In the genomic region with DNA sequence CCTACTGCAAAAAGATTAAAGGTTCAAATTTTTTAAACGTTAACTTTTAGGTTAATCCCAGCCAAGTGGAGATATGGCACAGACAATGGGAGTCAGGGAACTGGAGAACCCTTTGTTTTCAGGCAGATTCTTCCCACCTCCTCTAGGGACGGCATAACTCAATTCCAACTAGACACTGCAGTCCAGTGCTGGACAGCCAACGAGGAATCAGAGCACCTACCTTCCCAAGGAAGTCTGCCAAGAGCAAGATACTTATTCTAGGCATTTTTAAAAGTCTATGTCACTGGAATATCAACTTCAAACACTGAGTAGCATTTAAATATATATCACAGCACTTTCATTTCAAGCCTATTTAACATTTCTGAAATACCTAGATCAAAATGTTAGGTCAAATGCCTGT, we compare ENCODE assay signal across 26 cellular contexts. TPM values are rescaled to one million over a fixed set of nuclear protein-coding genes. Genes with fewer than 3 reads are reported as not detected.
DNase-seq lines count a peak whose midpoint lies in the region; ATAC-seq and TF ChIP-seq lines count a peak whose summit lies in the region.
"Had no signal": no experiment of that assay in that cellular context is flagged by ENCODE, and none has a peak within 500 bp of the region (broad histone marks: within the 10 kb centered on the region; RNA-seq: fewer than 3 reads in every experiment).

No MANE protein-coding gene starts in this region.

- H3K9me3 Mint-ChIP-seq in MCF 10A (ENCODE audit: unreplicated experiment): no peaks in the 10 kb centered on the region
- peaks cover 0 to 7% (median 2%) of the 10 kb centered on the region in 8 donors for H3K9me3 Mint-ChIP-seq in CD4-positive, alpha-beta memory T cell
- H3K9me3 Mint-ChIP-seq: activated naive CD8-positive, alpha-beta T cell treated with anti-CD3 and anti-CD28 coated beads, Interleukin-2, amount 10 ng/mL, durations not matched to agents 7 days and 5 days; activated T-helper 2 cell treated with anti-CD3 and anti-CD28 coated beads, Interferon-gamma antibody, Interleukin-2, Interleukin-4, amounts not matched to agents 10 μg/mL and 5 μg/mL and 100 μg/mL, durations not matched to agents 14 hours and 24 hours and 36 hours; H9 had no signal

- H3K4me1 ChIP-seq in mammary epithelial cell (ENCODE audit: insufficient read depth, low read length) (peaks cover 7% of the 10 kb centered on the region), tibial artery (peaks cover 0 to 4% (median under 1%) of the 10 kb centered on the region in 4 donors)
- H3K4me1 ChIP-seq in CD4-positive, alpha-beta memory T cell (ENCODE audit: insufficient read depth, low read length): peaks cover 5% of the 10 kb centered on the region

- CTCF ChIA-PET in MCF 10A (lab: Yijun Ruan, JAX): no interaction called here
- CTCF ChIA-PET in mammary epithelial cell (lab: Charles Lee; ENCODE audit: low non-redundant PET): no interaction called here
- CTCF ChIA-PET in CD4-positive, alpha-beta memory T cell (lab: Charles Lee; ENCODE audit: partially characterized antibody): no interaction called here

- H3K4me2 ChIP-seq in mammary epithelial cell (ENCODE audit: insufficient read depth, low read depth, low read length): no peak overlapping the region
- H3K4me2 ChIP-seq: BLaER1 had no signal

- ATAC-seq in left lobe of liver (peak; percentile 7), HG03520 (IDR thresholded peaks at IDR 0.05; ENCODE audit: unreplicated experiment) (no peak)
- ATAC-seq: gastroesophageal sphincter had no signal

- intact Hi-C loops in MCF 10A (cut with micrococcal nuclease) (no loop called here), mammary epithelial cell (cut with micrococcal nuclease) (no loop called here), tibial artery (cut with DNase I; ENCODE audit: low total_unique reads) (no loop called here)
- intact Hi-C loops in CD4-positive, alpha-beta memory T cell (cut with micrococcal nuclease): no loop called here

- no peak overlapping the region for H3K4me3 ChIP-seq in mammary epithelial cell (replicated peaks in 1 of 3; ENCODE audit: insufficient read depth in 1 of 3, low read depth in 2 of 3, low read length in 3 of 3)
- H3K4me3 ChIP-seq in CD4-positive, alpha-beta memory T cell (ENCODE audit: low read length in 2 of 2): no peak overlapping the region
- no peak overlapping the region for H3K4me3 ChIP-seq in tibial artery
- H3K4me3 ChIP-seq: BLaER1, gastroesophageal sphincter, transverse colon had no signal

- H3K27ac Mint-ChIP-seq in MCF 10A (ENCODE audit: low read depth, unreplicated experiment): no peak overlapping the region
- no peak overlapping the region for H3K27ac Mint-ChIP-seq in CD4-positive, alpha-beta memory T cell
- H3K27ac Mint-ChIP-seq: activated naive CD8-positive, alpha-beta T cell treated with anti-CD3 and anti-CD28 coated beads, Interleukin-2, amount 10 ng/mL, durations not matched to agents 7 days and 5 days; activated T-helper 2 cell treated with anti-CD3 and anti-CD28 coated beads, Interferon-gamma antibody, Interleukin-2, Interleukin-4, amounts not matched to agents 10 μg/mL and 5 μg/mL and 100 μg/mL, durations not matched to agents 14 hours and 24 hours and 36 hours; H9; memory B cell had no signal

- H3K27me3 Mint-ChIP-seq in MCF 10A (ENCODE audit: insufficient read depth, unreplicated experiment): peaks cover 61% of the 10 kb centered on the region
- peaks cover 7 to 20% of the 10 kb centered on the region in 2 donors for H3K27me3 Mint-ChIP-seq in CD4-positive, alpha-beta memory T cell

- no peak overlapping the region for H2AFZ ChIP-seq in mammary epithelial cell (ENCODE audit: low read depth, low read length)

- H4K20me1 ChIP-seq in mammary epithelial cell (ENCODE audit: insufficient read depth, low read length): no peaks in the 10 kb centered on the region
- H4K20me1 ChIP-seq: BLaER1 had no signal

- dilution Hi-C loops in mammary epithelial cell (cut with HindIII; ENCODE audit: low sequenced_read_pairs): no loop called here

- H3K36me3 ChIP-seq in mammary epithelial cell (ENCODE audit: insufficient read depth, low read length): no peaks in the 10 kb centered on the region
- H3K36me3 ChIP-seq in CD4-positive, alpha-beta memory T cell (ENCODE audit: insufficient read depth, low read length): no peaks in the 10 kb centered on the region
- H3K36me3 ChIP-seq in tibial artery: no peaks in the 10 kb centered on the region
- H3K36me3 ChIP-seq: BLaER1, gastroesophageal sphincter, transverse colon had no signal

- H3K9ac ChIP-seq in mammary epithelial cell (ENCODE audit: insufficient read depth, low read length): no peak overlapping the region
- H3K9ac ChIP-seq: BLaER1 had no signal

- TF ChIP-seq CTCF in MCF 10A (IDR thresholded peaks at IDR 0.05; ENCODE audit: unreplicated experiment): peak; percentile 15
- TF ChIP-seq CTCF in mammary epithelial cell (conservative IDR thresholded peaks at IDR 0.05 in 1 of 2, IDR thresholded peaks at IDR 0.05 in 1 of 2; ENCODE audit: extremely low read depth in 1 of 2, insufficient read depth in 1 of 2, low read depth in 1 of 2, low read length in 2 of 2): no peak
- no peak for TF ChIP-seq CTCF in VCaP (conservative IDR thresholded peaks at IDR 0.05)
- no peak for TF ChIP-seq CTCF in tibial artery (IDR thresholded peaks at IDR 0.05)

- H3K9me3 ChIP-seq in mammary epithelial cell (replicated peaks; ENCODE audit: insufficient read depth, low read length) (no peaks in the 10 kb centered on the region), tibial artery (no peaks in the 10 kb centered on the region)
- H3K9me3 ChIP-seq in CD4-positive, alpha-beta memory T cell (ENCODE audit: control insufficient read depth in 1 of 2, low read length in 2 of 2): no peaks in the 10 kb centered on the region
- H3K9me3 ChIP-seq: BLaER1, gastroesophageal sphincter, transverse colon had no signal

- H3K36me3 Mint-ChIP-seq in MCF 10A (ENCODE audit: insufficient read depth, unreplicated experiment): no peaks in the 10 kb centered on the region
- no peaks in the 10 kb centered on the region for H3K36me3 Mint-ChIP-seq in CD4-positive, alpha-beta memory T cell
- H3K36me3 Mint-ChIP-seq: activated naive CD8-positive, alpha-beta T cell treated with anti-CD3 and anti-CD28 coated beads, Interleukin-2, amount 10 ng/mL, durations not matched to agents 7 days and 5 days; memory B cell had no signal

- DNase-seq in MCF 10A (ENCODE audit: unreplicated experiment) (no peak), mammary epithelial cell (no peak), left lobe of liver (ENCODE audit: low spot score) (no peak), tibial artery (no peak), SKM-1 (lab: John Stamatoyannopoulos, UW; ENCODE audit: unreplicated experiment) (no peak)
- DNase-seq in CD4-positive, alpha-beta memory T cell: no peak
- DNase-seq: 8988T; activated CD4-positive, alpha-beta T cell treated with anti-CD3 and anti-CD28 coated beads for 4 hours; activated CD8-positive, alpha-beta memory T cell treated with anti-CD3 and anti-CD28 coated beads, Interleukin-2, amount 50 U/mL, for 48 hours; activated naive CD8-positive, alpha-beta T cell treated with anti-CD3 and anti-CD28 coated beads, Interleukin-2, amount 10 ng/mL, durations not matched to agents 7 days and 5 days; Calu3; effector memory CD4-positive, alpha-beta T cell; H9; KG1; NCI-H1092; NCI-H345; NCI-H82; stimulated activated CD4-positive, alpha-beta T cell treated with anti-CD3 and anti-CD28 coated beads, Interleukin-4, amount 100 ng/mL, for 1 hour; stimulated activated naive CD4-positive, alpha-beta T cell treated with Interleukin-2 at 50 U/mL for 16 hours; transverse colon had no signal

- H3K79me2 ChIP-seq in mammary epithelial cell (ENCODE audit: insufficient read depth, low read length): peaks cover 86% of the 10 kb centered on the region

- WGBS in mammary epithelial cell (ENCODE audit: low coverage, missing lambda C conversion rate): 51% methylated on average over 3 of the region's 3 CpGs

- no peak overlapping the region for H3K27ac ChIP-seq in mammary epithelial cell (ENCODE audit: insufficient read depth, low read depth, low read length)
- peak overlapping the region; percentile 93 for H3K27ac ChIP-seq in VCaP
- H3K27ac ChIP-seq in CD4-positive, alpha-beta memory T cell (ENCODE audit: low read depth, low read length): no peak overlapping the region
- H3K27ac ChIP-seq in tibial artery: no peak overlapping the region
- H3K27ac ChIP-seq: BLaER1, gastroesophageal sphincter, transverse colon had no signal

- H3K27me3 ChIP-seq in mammary epithelial cell (ENCODE audit: insufficient read depth, low read length) (no peaks in the 10 kb centered on the region), tibial artery (peaks cover 0 to 34% of the 10 kb centered on the region in 2 donors)
- H3K27me3 ChIP-seq in CD4-positive, alpha-beta memory T cell (ENCODE audit: insufficient read depth, low read length): peaks cover 17% of the 10 kb centered on the region

- POLR2A ChIA-PET in MCF 10A (lab: Yijun Ruan, JAX): interaction anchor here (0.6 kb wide), 1 partner anchor 621 kb away, joined by 3 read pairs; no protein-coding TSS in a partner anchor
- POLR2A ChIA-PET in CD4-positive, alpha-beta memory T cell (lab: Charles Lee; ENCODE audit: partially characterized antibody): no interaction called here

- no peaks in the 10 kb centered on the region for H3K4me1 Mint-ChIP-seq in MCF 10A (ENCODE audit: insufficient read depth, unreplicated experiment)
- no peaks in the 10 kb centered on the region for H3K4me1 Mint-ChIP-seq in CD4-positive, alpha-beta memory T cell
- H3K4me1 Mint-ChIP-seq: activated naive CD8-positive, alpha-beta T cell treated with anti-CD3 and anti-CD28 coated beads, Interleukin-2, amount 10 ng/mL, durations not matched to agents 7 days and 5 days; memory B cell had no signal

- BruUV-seq in MCF 10A (replicated peaks; lab: Mats Ljungman, UMichigan) (no TSS peak), mammary epithelial cell (replicated peaks; lab: Mats Ljungman, UMichigan) (no TSS peak)

- in situ Hi-C loops in mammary epithelial cell (cut with MboI; ENCODE audit: low sequenced_read_pairs in 2 of 2): no loop called here

- no peak overlapping the region for H3K4me3 Mint-ChIP-seq in MCF 10A (ENCODE audit: unreplicated experiment)
- no peak overlapping the region for H3K4me3 Mint-ChIP-seq in CD4-positive, alpha-beta memory T cell
- H3K4me3 Mint-ChIP-seq: activated naive CD8-positive, alpha-beta T cell treated with anti-CD3 and anti-CD28 coated beads, Interleukin-2, amount 10 ng/mL, durations not matched to agents 7 days and 5 days; H9; memory B cell had no signal

RNA-seq across cellular contexts. Expression of a gene that starts 7.3 kb away (rescaled TPM):
- not detected in 2 replicates for total RNA-seq in MCF 10A (2022)
- 10 to 100 TPM; 16.9 to 19.3 TPM for total RNA-seq in mammary epithelial cell
- 48.9 TPM for polyA plus RNA-seq in mammary epithelial cell
- polyA minus RNA-seq in mammary epithelial cell: 85.6 TPM
- total RNA-seq in left lobe of liver: 27.2 TPM
- 1 to 10 TPM; 3.8 to 5.6 TPM for total RNA-seq in CD4-positive, alpha-beta memory T cell
- polyA plus RNA-seq in CD4-positive, alpha-beta memory T cell: 1 to 10 TPM; 2.8 to 2.9 TPM
